Comparison of ENCODE assay signal across 23 cellular contexts in the genomic region with DNA sequence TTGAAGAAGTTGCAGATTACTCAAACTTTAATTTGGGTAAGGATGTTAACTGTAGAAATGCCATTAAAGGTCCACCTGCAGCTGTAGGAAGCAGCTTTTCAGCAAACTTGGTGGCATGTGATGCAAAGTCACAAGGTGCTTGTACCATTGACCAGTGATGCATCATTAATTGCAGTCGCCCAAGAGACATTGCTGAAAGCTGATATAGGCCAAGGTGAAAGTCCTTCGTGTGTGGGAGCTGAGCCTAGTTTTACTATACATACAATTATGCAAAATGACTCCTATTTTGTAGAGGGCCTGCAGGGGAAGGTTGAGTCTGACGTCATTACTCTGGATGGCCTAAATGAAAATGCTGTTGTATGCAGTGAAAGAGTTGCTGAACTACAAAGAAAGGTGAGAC. TPM values are rescaled to one million over a fixed set of nuclear protein-coding genes. Genes with fewer than 3 reads are reported as not detected.
DNase-seq lines count a peak whose midpoint lies in the region; FAIRE-seq and TF ChIP-seq lines count a peak whose summit lies in the region.
"Had no signal": no experiment of that assay in that cellular context is flagged by ENCODE, and none has a peak within 500 bp of the region (broad histone marks: within the 10 kb centered on the region; RNA-seq: fewer than 3 reads in every experiment).

No MANE protein-coding gene starts in this region.

- no peaks in the 10 kb centered on the region for H3K36me3 ChIP-seq in small intestine (ENCODE audit: control insufficient read depth in 2 of 2, insufficient read depth in 2 of 2, low read length in 2 of 2)
- H3K36me3 ChIP-seq: BE2C had no signal

- TF ChIP-seq CTCF in VCaP (conservative IDR thresholded peaks at IDR 0.05), result no peak

- H3K27ac ChIP-seq in VCaP (peak overlapping the region; percentile 80), small intestine (ENCODE audit: low read depth in 1 of 2, low read length in 1 of 2) (no peak overlapping the region)
- H3K27ac ChIP-seq: A549; BLaER1 treated with 17β-estradiol and CSF1 and Interleukin-3, amounts not matched to agents 10 nM and 100 nM had no signal

- FAIRE-seq in GM19239 (lab: Jason Lieb, UNC) (peak; percentile 45), small intestine (lab: Jason Lieb, UNC) (no peak)
- FAIRE-seq: A549, D721Med, GM12892 had no signal

- no peaks in the 10 kb centered on the region for H3K4me1 ChIP-seq in small intestine (ENCODE audit: control insufficient read depth in 2 of 2, insufficient read depth in 1 of 2, low read depth in 1 of 2, low read length in 1 of 2)
- H3K4me1 ChIP-seq: A549; BE2C; BLaER1 treated with 17β-estradiol and CSF1 and Interleukin-3, amounts not matched to agents 10 nM and 100 nM had no signal

- 56 to 82% (median 57%) methylated on average over 3 of the region's 3 CpGs for WGBS in small intestine, 3 donors

- H3K27me3 ChIP-seq in small intestine (ENCODE audit: control insufficient read depth in 2 of 2, insufficient read depth in 2 of 2, low read length in 2 of 2), result no peaks in the 10 kb centered on the region
- H3K27me3 ChIP-seq: BE2C; BLaER1 treated with 17β-estradiol and CSF1 and Interleukin-3, amounts not matched to agents 10 nM and 100 nM had no signal

- no peak overlapping the region for H3K4me3 ChIP-seq in small intestine (ENCODE audit: low read depth in 1 of 2, low read length in 2 of 2)
- H3K4me3 ChIP-seq: A549; BLaER1 treated with 17β-estradiol and CSF1 and Interleukin-3, amounts not matched to agents 10 nM and 100 nM; GM23338 had no signal

- no peak for DNase-seq in GM19239 (ENCODE audit: insufficient read length, low spot score)
- peak; percentile 36 for DNase-seq in NCI-H1048 (lab: John Stamatoyannopoulos, UW)
- DNase-seq in small intestine, result peak; percentile 48
- no peak for DNase-seq in EL
- no peak for DNase-seq in cortex of kidney (lab: John Stamatoyannopoulos, UW)
- no peak for DNase-seq in NCI-H446 treated with DMSO at 0.1 percent for 48 hours (lab: John Stamatoyannopoulos, UW)
- DNase-seq: 8988T; ACHN; AML-193; BE2C; CD4-positive, alpha-beta T cell; CD8-positive, alpha-beta memory T cell; DMS 273 treated with DMSO at 0.1 percent for 48 hours; DMS79; GF-D8; H9; HFFc6 had no signal

- H3K9me3 ChIP-seq in small intestine (ENCODE audit: control insufficient read depth, low read depth), result no peaks in the 10 kb centered on the region
- H3K9me3 ChIP-seq: A549; BE2C; BLaER1 treated with 17β-estradiol and CSF1 and Interleukin-3, amounts not matched to agents 10 nM and 100 nM had no signal

RNA-seq across cellular contexts. Expression of a gene that starts 40.5 kb away (rescaled TPM):
- 1 to 10 TPM; 2.7 to 7.0 (median 5.1) TPM for polyA plus RNA-seq in small intestine

Comparison
In these comparisons a context has a peak if more than half of its experiments do, and no peak if none do; other contexts are left out.
1. DNase-seq: peak in NCI-H1048 (single experiment) and small intestine (single experiment); none in GM19239 (single experiment), EL (single experiment), cortex of kidney (single experiment) and NCI-H446 treated with DMSO at 0.1 percent for 48 hours (single experiment).